ENCODE assay signal across 20 cellular contexts in genomic region chr18:67218556-67218955, GRCh38.
"Had no signal": no experiment of that assay in that cellular context is flagged by ENCODE, and none has a peak within 500 bp of the region (broad histone marks: within the 10 kb centered on the region; RNA-seq: fewer than 3 reads in every experiment).

No MANE protein-coding gene starts in this region.

- H3K9me3 ChIP-seq: esophagus muscularis mucosa, gastrocnemius medialis, lower lobe of right lung, neutrophil, pancreas, spleen, testis, tibial artery had no signal

- H3K27me3 ChIP-seq: gastrocnemius medialis, neutrophil, pancreas, spleen, testis, tibial artery had no signal

- H3K27ac ChIP-seq: coronary artery, esophagus muscularis mucosa, gastrocnemius medialis, lower lobe of right lung, neutrophil, pancreas, skin epidermis, spleen, testis, tibial artery had no signal

- DNase-seq: dermis blood vessel endothelial cell; effector memory CD4-positive, alpha-beta T cell; gastrocnemius medialis; head of caudate nucleus; left ventricle myocardium superior; lower lobe of right lung; pancreas; spleen; stimulated activated CD4-positive, alpha-beta T cell treated with anti-CD3 and anti-CD28 coated beads, Interleukin-4, amount 100 ng/mL, for 4 hours; stimulated activated naive CD8-positive, alpha-beta T cell treated with anti-CD3 and anti-CD28 coated beads, Interleukin-15, Interleukin-2, amounts not matched to agents 100 U/mL and 50 U/mL, for 24 hours; substantia nigra; testis; tibial artery had no signal

- H3K4me1 ChIP-seq: esophagus muscularis mucosa, gastrocnemius medialis, lower lobe of right lung, pancreas had no signal

- H3K36me3 ChIP-seq: esophagus muscularis mucosa, gastrocnemius medialis, lower lobe of right lung, neutrophil, pancreas, spleen, tibial artery had no signal

- H3K4me3 ChIP-seq: coronary artery, esophagus muscularis mucosa, gastrocnemius medialis, lower lobe of right lung, pancreas, skin epidermis, spleen, testis, tibial artery had no signal

- ATAC-seq: gastrocnemius medialis; left ventricle myocardium superior; lower lobe of right lung; natural killer cell treated with Interleukin-12 subunit alpha and Interleukin-12 subunit beta and Interleukin-15 and Interleukin-18, amount 100 ng/mL, for 72 hours; pancreas; sciatic nerve; stimulated activated memory B cell treated with anti-CD40 and anti-IgM and Interleukin-4, amounts not matched to agents 10 μg/mL and 1 μg/mL and 100 μg/mL, for 72 hours; stimulated activated naive CD8-positive, alpha-beta T cell treated with anti-CD3 and anti-CD28 coated beads, Interleukin-15, Interleukin-2, amounts not matched to agents 100 U/mL and 50 U/mL, for 24 hours had no signal
